ENCODE assay signal across 17 cellular contexts in the genomic region with DNA sequence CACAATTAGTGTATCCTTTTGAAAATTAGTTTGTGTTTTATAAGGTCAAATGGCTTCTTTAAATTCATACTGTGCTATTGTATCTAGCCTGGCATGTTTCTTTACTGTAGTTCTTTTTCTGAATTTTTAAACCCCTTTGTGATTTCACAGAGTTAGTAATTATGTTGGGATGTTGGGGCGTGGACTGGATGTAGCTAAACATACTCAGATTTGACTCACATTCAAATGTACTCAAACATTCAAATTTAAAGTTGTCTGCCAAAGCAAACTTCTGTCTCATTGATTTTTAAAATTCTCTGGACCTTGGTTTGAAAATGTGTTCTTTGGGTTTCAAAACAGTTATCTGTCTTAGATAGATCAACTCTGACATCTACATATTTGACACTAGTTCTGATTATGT. TPM values are rescaled to one million over a fixed set of nuclear protein-coding genes. Genes with fewer than 3 reads are reported as not detected.
DNase-seq lines count a peak whose midpoint lies in the region; ATAC-seq and TF ChIP-seq lines count a peak whose summit lies in the region.
"Had no signal": no experiment of that assay in that cellular context is flagged by ENCODE, and none has a peak within 500 bp of the region (broad histone marks: within the 10 kb centered on the region; RNA-seq: fewer than 3 reads in every experiment).

No MANE protein-coding gene starts in this region.

- no peak for TF ChIP-seq EP300 in gastroesophageal sphincter (IDR thresholded peaks at IDR 0.05)

- TF ChIP-seq CTCF in RWPE1 (conservative IDR thresholded peaks at IDR 0.05; ENCODE audit: low read depth) (no peak), osteocyte (IDR thresholded peaks at IDR 0.05) (no peak), gastroesophageal sphincter (IDR thresholded peaks at IDR 0.05) (no peak)

- H3K27me3 Mint-ChIP-seq in osteocyte (ENCODE audit: unreplicated experiment): no peaks in the 10 kb centered on the region

- H3K36me3 Mint-ChIP-seq in osteocyte (ENCODE audit: unreplicated experiment): peaks cover 3% of the 10 kb centered on the region
- H3K36me3 Mint-ChIP-seq: activated naive CD8-positive, alpha-beta T cell treated with anti-CD3 and anti-CD28 coated beads for 36 hours had no signal

- peaks cover 65% of the 10 kb centered on the region for H3K4me1 Mint-ChIP-seq in osteocyte (ENCODE audit: unreplicated experiment)

- H3K27ac ChIP-seq in RWPE1: no peak overlapping the region
- H3K27ac ChIP-seq in epithelial cell of prostate: peak overlapping the region; percentile 68
- H3K27ac ChIP-seq in effector memory CD4-positive, alpha-beta T cell (ENCODE audit: insufficient read depth, low read length, poor library complexity, severe bottlenecking): no peak overlapping the region
- peak overlapping the region in 1 of 4 donors; percentile 34 for H3K27ac ChIP-seq in gastroesophageal sphincter
- H3K27ac ChIP-seq: pancreas had no signal

- H3K27ac Mint-ChIP-seq in osteocyte (ENCODE audit: unreplicated experiment): peak overlapping the region; percentile 85
- H3K27ac Mint-ChIP-seq: activated naive CD8-positive, alpha-beta T cell treated with anti-CD3 and anti-CD28 coated beads for 36 hours had no signal

- H3K36me3 ChIP-seq in effector memory CD4-positive, alpha-beta T cell (ENCODE audit: control insufficient read depth, insufficient read depth, low read length): no peaks in the 10 kb centered on the region
- no peaks in the 10 kb centered on the region for H3K36me3 ChIP-seq in gastroesophageal sphincter
- H3K36me3 ChIP-seq: pancreas had no signal

- no peak for TF ChIP-seq POLR2A in gastroesophageal sphincter (IDR thresholded peaks at IDR 0.05)

- no peak for ATAC-seq in gastroesophageal sphincter
- ATAC-seq in HG02938 (IDR thresholded peaks at IDR 0.05; ENCODE audit: unreplicated experiment): no peak
- ATAC-seq: mucosa of descending colon, Panc1, pancreas had no signal

- no peak overlapping the region for H3K4me3 ChIP-seq in effector memory CD4-positive, alpha-beta T cell (ENCODE audit: insufficient read depth, low read depth, low read length, poor library complexity, severe bottlenecking)
- H3K4me3 ChIP-seq in gastroesophageal sphincter: peak overlapping the region in 1 of 2 donors; percentile 12
- H3K4me3 ChIP-seq: mucosa of descending colon, pancreas had no signal

- POLR2A ChIA-PET in RWPE1 (lab: Yijun Ruan, JAX; ENCODE audit: low non-redundant PET): no interaction called here

- H3K9me3 Mint-ChIP-seq in osteocyte (ENCODE audit: unreplicated experiment): no peaks in the 10 kb centered on the region

- CTCF ChIA-PET in RWPE1 (lab: Yijun Ruan, JAX): no interaction called here

- peak; percentile 30 for DNase-seq in EL
- DNase-seq in RWPE1 (ENCODE audit: low spot score): peak; percentile 24
- no peak for DNase-seq in epithelial cell of prostate (ENCODE audit: low read depth, low spot score)
- DNase-seq in osteocyte (ENCODE audit: extremely low spot score, unreplicated experiment): no peak
- no peak for DNase-seq in effector memory CD4-positive, alpha-beta T cell
- DNase-seq in islet precursor cell: no peak
- DNase-seq: activated CD4-positive, alpha-beta T cell treated with anti-CD3 and anti-CD28 coated beads for 48 hours; activated naive CD8-positive, alpha-beta T cell treated with anti-CD3 and anti-CD28 coated beads for 36 hours; C1 segment of cervical spinal cord; DMS79; mucosa of descending colon; NCI-H1694; NCI-H524 treated with DMSO at 0.1 percent for 48 hours; pancreas had no signal

- WGBS in gastroesophageal sphincter (ENCODE audit: low coverage in 1 of 2), 2 donors: 0 to 54% methylated on average over 1 of the region's 1 CpG

- H3K27me3 ChIP-seq in effector memory CD4-positive, alpha-beta T cell (replicated peaks; ENCODE audit: control insufficient read depth, insufficient read depth, low read length, poor library complexity, severe bottlenecking): no peaks in the 10 kb centered on the region
- no peaks in the 10 kb centered on the region for H3K27me3 ChIP-seq in gastroesophageal sphincter
- H3K27me3 ChIP-seq: pancreas had no signal

- H3K4me3 Mint-ChIP-seq in osteocyte (ENCODE audit: unreplicated experiment): peak overlapping the region; percentile 57
- H3K4me3 Mint-ChIP-seq: activated naive CD8-positive, alpha-beta T cell treated with anti-CD3 and anti-CD28 coated beads for 36 hours had no signal

- no peaks in the 10 kb centered on the region for H3K9me3 ChIP-seq in effector memory CD4-positive, alpha-beta T cell (ENCODE audit: control insufficient read depth, low read length)
- H3K9me3 ChIP-seq in gastroesophageal sphincter: no peaks in the 10 kb centered on the region
- H3K9me3 ChIP-seq: mucosa of descending colon, pancreas had no signal

- no peaks in the 10 kb centered on the region for H3K4me1 ChIP-seq in effector memory CD4-positive, alpha-beta T cell (ENCODE audit: control insufficient read depth, insufficient read depth, low read length, poor library complexity, severe bottlenecking)
- peaks cover 0 to 35% (median 13%) of the 10 kb centered on the region in 3 donors for H3K4me1 ChIP-seq in gastroesophageal sphincter

RNA-seq across cellular contexts. Expression of gene NRP1, which starts 7.2 kb away (rescaled TPM):
- total RNA-seq in osteocyte (208 and 222 TPM in 2 replicates), gastroesophageal sphincter (10 to 100 TPM; 43.4 to 95.4 (median 52.7) TPM)

Comparison
In these comparisons a context has a peak if more than half of its experiments do, and no peak if none do; other contexts are left out.
1. DNase-seq: peak in EL (single experiment) and RWPE1 (single experiment); none in epithelial cell of prostate (single experiment), osteocyte (single experiment), effector memory CD4-positive, alpha-beta T cell (0 of 3) and islet precursor cell (single experiment).